1 cellular context compared by ENCODE assay signal in genomic region chr3:51802091-51802720, GRCh38.
TF ChIP-seq lines count a peak whose summit lies in the region.

No MANE protein-coding gene starts in this region.

TF ChIP-seq in SK-N-SH, 30 proteins besides CTCF, POLR2A, EP300 and RAD21 (continued from another document):
- TF ChIP-seq EZH2phosphoT487 (IDR thresholded peaks at IDR 0.05; ENCODE audit: borderline replicate concordance, low read depth) (no peak), USF2 (IDR thresholded peaks at IDR 0.05; ENCODE audit: borderline replicate concordance, low read depth, low read length) (no peak), POLR2AphosphoS5 (IDR thresholded peaks at IDR 0.05; ENCODE audit: low read depth, low read length) (no peak), MEF2A (IDR thresholded peaks at IDR 0.05; ENCODE audit: borderline replicate concordance, low read depth) (no peak), FOXM1 (IDR thresholded peaks at IDR 0.05; ENCODE audit: low read depth) (no peak), RCOR1 (IDR thresholded peaks at IDR 0.05; ENCODE audit: low read length) (no peak), SMC3 (IDR thresholded peaks at IDR 0.05; ENCODE audit: low read depth, low read length) (no peak), ZBTB33 (IDR thresholded peaks at IDR 0.05; ENCODE audit: borderline replicate concordance, low read depth) (no peak)
TF ChIP-seq in SK-N-SH: peak in this region for 0.
